8 cellular contexts compared by ENCODE assay signal in the genomic region with DNA sequence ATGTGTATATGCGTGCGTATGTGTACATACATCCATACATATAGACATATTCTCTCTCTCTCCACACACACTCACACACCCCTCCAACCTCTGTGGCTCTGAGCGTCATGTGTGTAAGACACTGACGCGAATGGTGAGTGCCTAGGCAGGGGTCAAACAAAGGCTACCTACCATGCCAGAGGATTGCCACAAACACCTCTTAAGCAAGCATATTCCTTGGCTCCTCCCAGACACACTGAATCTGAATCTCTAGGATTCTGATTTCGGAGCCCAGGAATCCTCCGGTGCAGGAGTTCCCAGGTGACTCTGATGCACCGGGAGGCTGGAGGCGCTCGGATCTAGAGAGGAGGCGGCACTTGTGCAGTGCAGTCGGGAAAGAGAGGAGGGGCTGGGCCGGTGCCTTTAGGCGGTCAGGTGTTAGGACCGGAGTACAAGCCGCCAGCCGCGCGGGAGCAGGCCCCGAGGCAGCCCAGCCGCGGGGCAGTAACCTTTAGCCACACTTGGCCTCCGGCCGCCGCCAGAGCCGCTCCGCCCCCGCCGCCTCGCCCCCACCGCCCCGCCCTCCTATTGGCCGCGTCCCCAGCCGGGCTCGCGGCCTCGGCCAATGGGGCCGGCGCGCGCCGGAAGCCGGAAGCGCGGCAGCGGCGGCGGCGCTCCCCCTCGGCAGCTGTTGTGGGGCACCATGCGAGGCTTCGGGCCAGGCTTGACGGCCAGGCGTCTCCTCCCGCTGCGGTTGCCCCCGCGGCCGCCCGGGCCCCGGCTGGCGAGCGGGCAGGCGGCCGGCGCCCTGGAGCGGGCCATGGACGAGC. TPM values are rescaled to one million over a fixed set of nuclear protein-coding genes. Genes with fewer than 3 reads are reported as not detected.
DNase-seq lines count a peak whose midpoint lies in the region; ATAC-seq, FAIRE-seq and TF ChIP-seq lines count a peak whose summit lies in the region.

A gene (plus strand): TSS at position 653 of the 809 bp plus-strand sequence. CDS start 30 bp downstream, at position 683.

- H3K4me3 Mint-ChIP-seq in CD14-positive monocyte = peak within 1 kb of the TSS; percentile 86 to 97

- intact Hi-C loops in CD14-positive monocyte (cut with micrococcal nuclease) (no loop called here), endothelial cell of umbilical vein (cut with micrococcal nuclease) (loop anchor here (1.0 to 5.0 kb wide), 2 partner anchors 55 to 61 kb away; a partner anchor contains a TSS)

- H3K27me3 ChIP-seq in endothelial cell of umbilical vein (ENCODE audit: control insufficient read depth in 2 of 2, insufficient read depth in 2 of 2, low read length in 2 of 2) = no peaks in the 10 kb centered on the region

- POLR2A ChIA-PET in endothelial cell of umbilical vein (lab: Charles Lee) = interaction anchor here (1.3 kb wide), 1 partner anchor 55 kb away, joined by 3 read pairs; a partner anchor contains a TSS

- peak; percentile 61 for DNase-seq in CD14-positive monocyte (ENCODE audit: low spot score)
- DNase-seq in NOMO-1 treated with dmso at 0.1 percent for 144 hours (lab: John Stamatoyannopoulos, UW; ENCODE audit: unreplicated experiment) = peak; percentile 58
- peak; percentile 86 for DNase-seq in activated CD8-positive, alpha-beta memory T cell treated with anti-CD3 and anti-CD28 coated beads, Interleukin-2, amount 50 U/mL, for 48 hours
- DNase-seq in endothelial cell of umbilical vein (ENCODE audit: low read depth, low spot score) = peak; percentile 68
- peak; percentile 72 for DNase-seq in middle frontal gyrus (ENCODE audit: extremely low spot score, low spot score)
- DNase-seq in stimulated activated CD8-positive, alpha-beta memory T cell treated with anti-CD3 and anti-CD28 coated beads, Interleukin-2, amount 100 ng/mL, for 1 hour (ENCODE audit: low read depth in 2 of 2) = peak; percentile 37 to 58

- dilution Hi-C loops in endothelial cell of umbilical vein (cut with MboI; ENCODE audit: extremely low pct_ligation_motif_present, low sequenced_read_pairs) = no loop called here

- TF ChIP-seq CTCF in CD14-positive monocyte (IDR thresholded peaks at IDR 0.05) (no peak), endothelial cell of umbilical vein (IDR thresholded peaks at IDR 0.05; ENCODE audit: extremely low read depth in 1 of 2, insufficient read depth in 1 of 2, low read depth in 1 of 2, low read length in 2 of 2) (no peak)

- no peaks in the 10 kb centered on the region for H3K36me3 ChIP-seq in endothelial cell of umbilical vein (ENCODE audit: control insufficient read depth in 2 of 2, extremely low read depth in 1 of 2, insufficient read depth in 2 of 2, low read length in 2 of 2)

- BruUV-seq in endothelial cell of umbilical vein (replicated peaks; lab: Mats Ljungman, UMichigan) = no TSS peak

- H3K27ac Mint-ChIP-seq in CD14-positive monocyte = peak within 1 kb of the TSS; percentile 66 to 88 (median 83)

- peaks cover 26% of the 10 kb centered on the region for H3K4me1 Mint-ChIP-seq in CD14-positive monocyte

- TF ChIP-seq POLR2A in GM19193 (IDR thresholded peaks at IDR 0.05; ENCODE audit: extremely low read depth, insufficient read depth, insufficient read length) (peak; percentile 70), endothelial cell of umbilical vein (IDR thresholded peaks at IDR 0.05; ENCODE audit: low read depth, low read length) (peak; percentile 52)

- H3K4me2 ChIP-seq in endothelial cell of umbilical vein (ENCODE audit: insufficient read depth, low read length) = peak within 1 kb of the TSS; percentile 86

- no peaks in the 10 kb centered on the region for H3K79me2 ChIP-seq in endothelial cell of umbilical vein (ENCODE audit: control insufficient read depth, insufficient read depth, low read length)

- peak; percentile 58 for FAIRE-seq in endothelial cell of umbilical vein (lab: Jason Lieb, UNC)

- peaks cover 0 to 5% (median 0%) of the 10 kb centered on the region in 7 donors for H3K9me3 Mint-ChIP-seq in CD14-positive monocyte

- H3K36me3 Mint-ChIP-seq in CD14-positive monocyte = peaks cover 11 to 21% of the 10 kb centered on the region in 2 donors

- peaks cover 10% of the 10 kb centered on the region for H3K4me1 ChIP-seq in endothelial cell of umbilical vein (ENCODE audit: control insufficient read depth, extremely low read depth, insufficient read depth, low read length)

- peak within 1 kb of the TSS; percentile 60 for H3K27ac ChIP-seq in endothelial cell of umbilical vein (ENCODE audit: insufficient read depth, low read depth, low read length)

- H4K20me1 ChIP-seq in endothelial cell of umbilical vein (replicated peaks; ENCODE audit: control insufficient read depth, extremely low read depth, insufficient read depth, low read length) = no peaks in the 10 kb centered on the region

- peak within 1 kb of the TSS; percentile 100 for H2AFZ ChIP-seq in endothelial cell of umbilical vein (ENCODE audit: low read depth, low read length)

- H3K9me1 ChIP-seq in endothelial cell of umbilical vein (replicated peaks; ENCODE audit: control insufficient read depth, extremely low read depth, insufficient read depth, low read length) = no peaks in the 10 kb centered on the region

- H3K9ac ChIP-seq in endothelial cell of umbilical vein (replicated peaks; ENCODE audit: extremely low read depth, insufficient read depth, low read length) = peak within 1 kb of the TSS; percentile 44

- peak within 1 kb of the TSS; percentile 9 to 55 (median 45) for H3K4me3 ChIP-seq in endothelial cell of umbilical vein (replicated peaks in 1 of 3; ENCODE audit: insufficient read depth in 1 of 3, low read depth in 1 of 3, low read length in 3 of 3)

- CTCF ChIA-PET in endothelial cell of umbilical vein (lab: Charles Lee) = interaction anchor here (0.9 to 1.6 kb wide), 7 partner anchors 9 to 118 kb away, joined by 3 to 4 read pairs (median 3); no protein-coding TSS in a partner anchor

- peak; percentile 92 for ATAC-seq in HG03354 (IDR thresholded peaks at IDR 0.05; ENCODE audit: poor library complexity, severe bottlenecking, unreplicated experiment)

- H3K27me3 Mint-ChIP-seq in CD14-positive monocyte (ENCODE audit: low read depth in 3 of 3) = peaks cover 5 to 15% (median 13%) of the 10 kb centered on the region in 3 donors

- no peaks in the 10 kb centered on the region for H3K9me3 ChIP-seq in endothelial cell of umbilical vein (replicated peaks; ENCODE audit: control insufficient read depth, insufficient read depth, low read length)

TF ChIP-seq in endothelial cell of umbilical vein, 7 proteins besides CTCF, POLR2A, EP300 and RAD21:
- TF ChIP-seq JUN (IDR thresholded peaks at IDR 0.05; ENCODE audit: borderline replicate concordance, insufficient read depth, insufficient read length, low read depth) (no peak), FOS (IDR thresholded peaks at IDR 0.05; ENCODE audit: borderline replicate concordance, insufficient read depth, low read length) (no peak), MYC (IDR thresholded peaks at IDR 0.05; ENCODE audit: low read depth, low read length) (no peak), EZH2 (IDR thresholded peaks at IDR 0.05; ENCODE audit: borderline replicate concordance, low read depth, low read length, severe bottlenecking) (no peak), GATA2 (IDR thresholded peaks at IDR 0.05; ENCODE audit: insufficient read depth, insufficient read length, low read depth, low read length) (no peak), POLR2AphosphoS5 (IDR thresholded peaks at IDR 0.05; ENCODE audit: insufficient read depth, low read depth, low read length) (no peak)
- TF ChIP-seq, protein P1, sequence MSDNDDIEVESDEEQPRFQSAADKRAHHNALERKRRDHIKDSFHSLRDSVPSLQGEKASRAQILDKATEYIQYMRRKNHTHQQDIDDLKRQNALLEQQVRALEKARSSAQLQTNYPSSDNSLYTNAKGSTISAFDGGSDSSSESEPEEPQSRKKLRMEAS (IDR thresholded peaks at IDR 0.05; ENCODE audit: insufficient read depth, insufficient read length) = no peak
TF ChIP-seq in endothelial cell of umbilical vein: peak in this region for 0.

RNA-seq across cellular contexts. Expression of the gene that starts here (rescaled TPM):
- polyA plus RNA-seq in CD14-positive monocyte (1 to 10 TPM; 1.2 to 1.3 TPM), endothelial cell of umbilical vein (1.9 and 2.0 TPM in 2 replicates)
- total RNA-seq in endothelial cell of umbilical vein = 2.8 and 3.4 TPM in 2 replicates
- 1.2 and 1.5 TPM in 2 replicates for polyA plus RNA-seq in endothelial cell of umbilical vein (2011; cell fraction: cytosol; rRNA removed)
- polyA plus RNA-seq in endothelial cell of umbilical vein (2011; cell fraction: nucleus; rRNA removed) = 4.8 and 7.0 TPM in 2 replicates
- polyA plus RNA-seq in endothelial cell of umbilical vein (2012) = 1.3 and 1.5 TPM in 2 replicates
- polyA minus RNA-seq in endothelial cell of umbilical vein = 5.9 and 6.3 TPM in 2 replicates
- 0.41 TPM for polyA minus RNA-seq in endothelial cell of umbilical vein (2011; cell fraction: cytosol; rRNA and poly(A)+ RNA removed)
- polyA minus RNA-seq in endothelial cell of umbilical vein (2011; cell fraction: nucleus; rRNA and poly(A)+ RNA removed) = 7.5 and 7.9 TPM in 2 replicates

Comparison
In these comparisons a context has a peak if more than half of its experiments do, and no peak if none do; other contexts are left out.
1. Peak in every context shown above with its lines: DNase-seq, ATAC-seq, H3K4me3 ChIP-seq and H3K27ac ChIP-seq.